ENCODE assay signal across 8 cellular contexts in the genomic region with DNA sequence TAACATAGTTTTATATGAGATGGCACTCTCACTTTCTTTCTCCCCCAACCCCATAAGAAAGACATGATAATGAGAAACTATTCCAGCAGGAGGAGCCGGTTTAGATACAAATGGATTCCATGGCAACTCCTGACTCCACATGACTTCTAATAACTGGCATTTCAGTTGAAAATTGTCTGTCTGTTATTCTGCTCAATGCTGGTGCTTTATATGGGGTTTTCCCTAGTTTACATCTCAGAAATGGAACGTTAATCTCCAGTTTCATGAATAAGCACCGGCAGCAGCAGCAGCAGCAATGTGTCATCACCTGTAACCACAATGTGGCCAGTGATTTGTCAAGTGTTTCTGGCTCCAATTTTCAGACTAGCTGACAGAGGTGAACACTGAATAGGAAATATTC. TPM values are rescaled to one million over a fixed set of nuclear protein-coding genes. Genes with fewer than 3 reads are reported as not detected.
A peak's percentile ranks its signal among the peaks of the same experiment; 100 is the strongest.
DNase-seq lines count a peak whose midpoint lies in the region; ATAC-seq and TF ChIP-seq lines count a peak whose summit lies in the region.

No MANE protein-coding gene starts in this region.

- no peaks in the 10 kb centered on the region for H3K36me3 ChIP-seq in tibial artery

- POLR2A ChIA-PET in activated CD4-positive, alpha-beta memory T cell treated with anti-CD3 and anti-CD28 coated beads, Interleukin-2, amount 10 ng/mL, durations not matched to agents 7 days and 5 days (lab: Charles Lee): interaction anchor here (1.3 to 1.7 kb wide), 2 partner anchors 11 to 348 kb away, joined by 3 to 6 read pairs; no protein-coding TSS in a partner anchor

- no peak overlapping the region for H3K4me3 Mint-ChIP-seq in activated CD4-positive, alpha-beta memory T cell treated with anti-CD3 and anti-CD28 coated beads, Interleukin-2, amount 10 ng/mL, durations not matched to agents 7 days and 5 days
- no peak overlapping the region for H3K4me3 Mint-ChIP-seq in CD14-positive monocyte

- peaks cover 49% of the 10 kb centered on the region for H3K27me3 Mint-ChIP-seq in activated CD4-positive, alpha-beta memory T cell treated with anti-CD3 and anti-CD28 coated beads, Interleukin-2, amount 10 ng/mL, durations not matched to agents 7 days and 5 days
- peaks cover 60 to 76% (median 68%) of the 10 kb centered on the region in 3 donors for H3K27me3 Mint-ChIP-seq in CD14-positive monocyte (ENCODE audit: low read depth in 3 of 3)

- no peak for TF ChIP-seq CTCF in CD14-positive monocyte (IDR thresholded peaks at IDR 0.05)
- TF ChIP-seq CTCF in tibial artery (IDR thresholded peaks at IDR 0.05): no peak

- CTCF ChIA-PET in activated CD4-positive, alpha-beta memory T cell treated with anti-CD3 and anti-CD28 coated beads, Interleukin-2, amount 10 ng/mL, durations not matched to agents 7 days and 5 days (lab: Charles Lee): interaction anchor here (1.7 kb wide), 1 partner anchor 12 kb away, joined by 6 read pairs; no protein-coding TSS in a partner anchor

- H3K27ac ChIP-seq in tibial artery: no peak overlapping the region

- peaks cover 8% of the 10 kb centered on the region for H3K36me3 Mint-ChIP-seq in activated CD4-positive, alpha-beta memory T cell treated with anti-CD3 and anti-CD28 coated beads, Interleukin-2, amount 10 ng/mL, durations not matched to agents 7 days and 5 days (ENCODE audit: low read depth)
- peaks cover 0 to 3% of the 10 kb centered on the region in 2 donors for H3K36me3 Mint-ChIP-seq in CD14-positive monocyte

- ATAC-seq in GM19438 (IDR thresholded peaks at IDR 0.05; ENCODE audit: low read depth, unreplicated experiment) (peak; percentile 84), HG03139 (IDR thresholded peaks at IDR 0.05; ENCODE audit: unreplicated experiment) (peak; percentile 91)

- H3K9me3 Mint-ChIP-seq in activated CD4-positive, alpha-beta memory T cell treated with anti-CD3 and anti-CD28 coated beads, Interleukin-2, amount 10 ng/mL, durations not matched to agents 7 days and 5 days: peaks cover 6% of the 10 kb centered on the region
- H3K9me3 Mint-ChIP-seq in CD14-positive monocyte: peaks cover 0 to 12% (median 6%) of the 10 kb centered on the region in 7 donors

- H3K4me1 Mint-ChIP-seq in activated CD4-positive, alpha-beta memory T cell treated with anti-CD3 and anti-CD28 coated beads, Interleukin-2, amount 10 ng/mL, durations not matched to agents 7 days and 5 days: peaks cover 36% of the 10 kb centered on the region
- no peaks in the 10 kb centered on the region for H3K4me1 Mint-ChIP-seq in CD14-positive monocyte

- no peak overlapping the region for H3K27ac Mint-ChIP-seq in activated CD4-positive, alpha-beta memory T cell treated with anti-CD3 and anti-CD28 coated beads, Interleukin-2, amount 10 ng/mL, durations not matched to agents 7 days and 5 days
- no peak overlapping the region for H3K27ac Mint-ChIP-seq in CD14-positive monocyte

- peaks cover 0 to 2% (median under 1%) of the 10 kb centered on the region in 4 donors for H3K4me1 ChIP-seq in tibial artery

- peaks cover 0 to 54% of the 10 kb centered on the region in 2 donors for H3K27me3 ChIP-seq in tibial artery

- DNase-seq in EH (ENCODE audit: low read depth) (peak; percentile 69), CD14-positive monocyte (ENCODE audit: low spot score) (no peak), tibial artery (no peak), SHP77 treated with DMSO at 0.1 percent for 48 hours (lab: John Stamatoyannopoulos, UW) (no peak), DMS79 treated with DMSO at 0.1 percent for 48 hours (lab: John Stamatoyannopoulos, UW) (no peak)
- peak; percentile 59 for DNase-seq in activated CD4-positive, alpha-beta memory T cell treated with anti-CD3 and anti-CD28 coated beads, Interleukin-2, amount 10 ng/mL, durations not matched to agents 7 days and 5 days

- intact Hi-C loops in CD14-positive monocyte (cut with micrococcal nuclease): no loop called here
- intact Hi-C loops in tibial artery (cut with DNase I; ENCODE audit: low total_unique reads): no loop called here

- H3K4me3 ChIP-seq in tibial artery: no peak overlapping the region

- no peaks in the 10 kb centered on the region for H3K9me3 ChIP-seq in tibial artery

RNA-seq across cellular contexts. Expression of gene SIM1, which starts 8.0 kb away (rescaled TPM):
- under 1 TPM; 0.08 to 0.30 TPM for total RNA-seq in activated CD4-positive, alpha-beta memory T cell treated with anti-CD3 and anti-CD28 coated beads, Interleukin-2, amount 10 ng/mL, durations not matched to agents 7 days and 5 days
- polyA plus RNA-seq in CD14-positive monocyte: not detected

Comparison
In these comparisons a context has a peak if more than half of its experiments do, and no peak if none do; other contexts are left out.
1. DNase-seq: peak in EH (single experiment) and activated CD4-positive, alpha-beta memory T cell treated with anti-CD3 and anti-CD28 coated beads, Interleukin-2, amount 10 ng/mL, durations not matched to agents 7 days and 5 days (single experiment); none in CD14-positive monocyte (single experiment), tibial artery (0 of 2), SHP77 treated with DMSO at 0.1 percent for 48 hours (single experiment) and DMS79 treated with DMSO at 0.1 percent for 48 hours (single experiment).